In genomic region chr17:79803997-79804855, GRCh38 we compare ENCODE assay signal across 8 cellular contexts. TPM values are rescaled to one million over a fixed set of nuclear protein-coding genes. Genes with fewer than 3 reads are reported as not detected.
DNase-seq lines count a peak whose midpoint lies in the region; ATAC-seq and TF ChIP-seq lines count a peak whose summit lies in the region.

No MANE protein-coding gene starts in this region.

- peaks cover 86% of the 10 kb centered on the region for H3K27me3 Mint-ChIP-seq in T-helper 1 cell treated with Interleukin-12 subunit alpha and Interleukin-12 subunit beta and Interleukin-4 antibody, amounts not matched to agents 30 μg/mL and 1 μg/mL, for 36 hours (ENCODE audit: low read depth)
- H3K27me3 Mint-ChIP-seq in effector memory CD8-positive, alpha-beta T cell = peaks cover 72 to 93% of the 10 kb centered on the region in 2 donors

- DNase-seq in NCI-H345 (lab: John Stamatoyannopoulos, UW) = peak; percentile 37
- DNase-seq in NCI-H345 treated with DMSO at 0.1 percent for 48 hours (lab: John Stamatoyannopoulos, UW; ENCODE audit: unreplicated experiment) = no peak
- no peak for DNase-seq in effector memory CD8-positive, alpha-beta T cell
- peak; percentile 77 to 78 for DNase-seq in stimulated activated CD4-positive, alpha-beta T cell treated with anti-CD3 and anti-CD28 coated beads, Interleukin-2, amount 100 ng/mL, for 24 hours
- DNase-seq in lower leg skin (ENCODE audit: low spot score in 2 of 2) = no peak
- no peak for DNase-seq in occipital lobe (lab: John Stamatoyannopoulos, UW)

- TF ChIP-seq CTCF in lower leg skin (IDR thresholded peaks at IDR 0.05) = no peak

- peaks cover 32% of the 10 kb centered on the region for H3K4me1 Mint-ChIP-seq in T-helper 1 cell treated with Interleukin-12 subunit alpha and Interleukin-12 subunit beta and Interleukin-4 antibody, amounts not matched to agents 30 μg/mL and 1 μg/mL, for 36 hours (ENCODE audit: low read depth)
- H3K4me1 Mint-ChIP-seq in effector memory CD8-positive, alpha-beta T cell (ENCODE audit: low read depth in 2 of 2) = peaks cover 26 to 28% of the 10 kb centered on the region in 2 donors

- peaks cover 4% of the 10 kb centered on the region for H3K9me3 Mint-ChIP-seq in T-helper 1 cell treated with Interleukin-12 subunit alpha and Interleukin-12 subunit beta and Interleukin-4 antibody, amounts not matched to agents 30 μg/mL and 1 μg/mL, for 36 hours
- H3K9me3 Mint-ChIP-seq in effector memory CD8-positive, alpha-beta T cell = no peaks in the 10 kb centered on the region

- WGBS in lower leg skin, 2 donors = 1 to 2% methylated on average over 18 to 31 of the region's 76 CpGs

- ATAC-seq in HG03066 (IDR thresholded peaks at IDR 0.05; ENCODE audit: low read depth, unreplicated experiment) = peak; percentile 61
- peak; percentile 56 for ATAC-seq in effector memory CD8-positive, alpha-beta T cell (replicated peaks)

- H3K4me3 ChIP-seq in lower leg skin (ENCODE audit: low read depth, poor library complexity, severe bottlenecking) = no peak overlapping the region

- no peak for TF ChIP-seq POLR2A in lower leg skin (IDR thresholded peaks at IDR 0.05)

- intact Hi-C loops in lower leg skin (cut with DNase I; ENCODE audit: low total_unique reads) = loop anchor here (10.0 kb wide), 1 partner anchor 191 kb away; no protein-coding TSS in a partner anchor

- peak overlapping the region; percentile 50 for H3K4me3 Mint-ChIP-seq in T-helper 1 cell treated with Interleukin-12 subunit alpha and Interleukin-12 subunit beta and Interleukin-4 antibody, amounts not matched to agents 30 μg/mL and 1 μg/mL, for 36 hours
- H3K4me3 Mint-ChIP-seq in effector memory CD8-positive, alpha-beta T cell = peak overlapping the region; percentile 68 to 77

- H3K36me3 Mint-ChIP-seq in T-helper 1 cell treated with Interleukin-12 subunit alpha and Interleukin-12 subunit beta and Interleukin-4 antibody, amounts not matched to agents 30 μg/mL and 1 μg/mL, for 36 hours (ENCODE audit: low read depth) = peaks cover 9% of the 10 kb centered on the region
- peaks cover 53% of the 10 kb centered on the region for H3K36me3 Mint-ChIP-seq in effector memory CD8-positive, alpha-beta T cell (ENCODE audit: insufficient read depth)

- peak overlapping the region; percentile 85 for H3K27ac Mint-ChIP-seq in T-helper 1 cell treated with Interleukin-12 subunit alpha and Interleukin-12 subunit beta and Interleukin-4 antibody, amounts not matched to agents 30 μg/mL and 1 μg/mL, for 36 hours
- H3K27ac Mint-ChIP-seq in effector memory CD8-positive, alpha-beta T cell = peak overlapping the region; percentile 36 to 87

RNA-seq across cellular contexts. Expression of gene CBX8, which starts 7.3 kb away (rescaled TPM):
- total RNA-seq in lower leg skin = 1 to 10 TPM; 1.9 to 4.7 (median 4.2) TPM
- total RNA-seq in occipital lobe = 8.4 TPM

RNA-seq across cellular contexts. Expression of gene CBX2, which starts 26.3 kb away (rescaled TPM):
- total RNA-seq in lower leg skin (1 to 10 TPM; 1.9 to 3.8 (median 3.1) TPM), occipital lobe (5.6 TPM)

RNA-seq across cellular contexts. Expression of gene CBX4, which starts 35.0 kb away (rescaled TPM):
- 10 to 100 TPM; 30.2 to 35.6 (median 32.2) TPM for total RNA-seq in lower leg skin
- 19.2 TPM for total RNA-seq in occipital lobe

Comparison
In these comparisons a context has a peak if more than half of its experiments do, and no peak if none do; other contexts are left out.
1. DNase-seq: peak in NCI-H345 (single experiment) and stimulated activated CD4-positive, alpha-beta T cell treated with anti-CD3 and anti-CD28 coated beads, Interleukin-2, amount 100 ng/mL, for 24 hours (2 of 2); none in NCI-H345 treated with DMSO at 0.1 percent for 48 hours (single experiment), effector memory CD8-positive, alpha-beta T cell (0 of 3), lower leg skin (0 of 2) and occipital lobe (single experiment).